In genomic region chr19:30227071-30227621, GRCh38 we compare ENCODE assay signal across 8 cellular contexts.
DNase-seq lines count a peak whose midpoint lies in the region; ATAC-seq and TF ChIP-seq lines count a peak whose summit lies in the region.

No MANE protein-coding gene starts in this region.

- peak; percentile 17 for DNase-seq in AG08395 (ENCODE audit: low spot score)
- DNase-seq in GM23338 (ENCODE audit: low spot score), result peak; percentile 63
- DNase-seq in activated naive CD8-positive, alpha-beta T cell treated with anti-CD3 and anti-CD28 coated beads for 36 hours, result no peak
- peak; percentile 61 for DNase-seq in islet precursor cell
- peak in 1 of 2 donors; percentile 20 for DNase-seq in stimulated activated naive CD8-positive, alpha-beta T cell treated with anti-CD3 and anti-CD28 coated beads, Interleukin-15, amount 100 ng/mL, for 72 hours
- DNase-seq in effector CD8-positive, alpha-beta T cell (lab: John Stamatoyannopoulos, UW), result no peak
- DNase-seq in inferior parietal cortex (ENCODE audit: extremely low spot score), result no peak

- no peaks in the 10 kb centered on the region for H3K79me2 ChIP-seq in GM23338 (replicated peaks; ENCODE audit: insufficient read depth)

- no peaks in the 10 kb centered on the region for H3K36me3 ChIP-seq in GM23338 (ENCODE audit: insufficient read depth)

- H3K36me3 Mint-ChIP-seq in GM23338 (ENCODE audit: low read depth), result no peaks in the 10 kb centered on the region; the same call in 2 of the 3 replicates
- no peaks in the 10 kb centered on the region for H3K36me3 Mint-ChIP-seq in activated naive CD8-positive, alpha-beta T cell treated with anti-CD3 and anti-CD28 coated beads for 36 hours

- no peak overlapping the region for H3K27ac ChIP-seq in GM23338 (ENCODE audit: low read depth)

- peak overlapping the region; percentile 73 for H3K4me3 ChIP-seq in GM23338

- TF ChIP-seq CTCF in GM23338 (conservative IDR thresholded peaks at IDR 0.05; ENCODE audit: low read depth in 2 of 2), result no peak

- H2AFZ ChIP-seq in GM23338, result peak overlapping the region; percentile 88

- 0 out of 2 replicates have a peak, but pooled peaks cover 3% of the 10 kb centered on the region for H3F3A ChIP-seq in GM23338 (replicated peaks; ENCODE audit: low read depth)

- peak overlapping the region; percentile 75 for H3K4me3 Mint-ChIP-seq in GM23338
- peak overlapping the region; percentile 80 for H3K4me3 Mint-ChIP-seq in activated naive CD8-positive, alpha-beta T cell treated with anti-CD3 and anti-CD28 coated beads for 36 hours
- H3K4me3 Mint-ChIP-seq in stimulated activated naive CD8-positive, alpha-beta T cell treated with anti-CD3 and anti-CD28 coated beads, Interleukin-15, amount 100 ng/mL, for 72 hours, result peak overlapping the region; percentile 82 to 95

- no peaks in the 10 kb centered on the region for H3K9me2 ChIP-seq in GM23338 (ENCODE audit: insufficient read depth)

- peaks cover 46% of the 10 kb centered on the region for H3K4me1 ChIP-seq in GM23338 (ENCODE audit: insufficient read depth)

- H3K27me3 Mint-ChIP-seq in GM23338 (ENCODE audit: insufficient read depth, low read depth, poor library complexity), result peaks cover 79% of the 10 kb centered on the region
- H3K27me3 Mint-ChIP-seq in activated naive CD8-positive, alpha-beta T cell treated with anti-CD3 and anti-CD28 coated beads for 36 hours, result peaks cover 80% of the 10 kb centered on the region
- H3K27me3 Mint-ChIP-seq in stimulated activated naive CD8-positive, alpha-beta T cell treated with anti-CD3 and anti-CD28 coated beads, Interleukin-15, amount 100 ng/mL, for 72 hours, result peaks cover 94% of the 10 kb centered on the region

- peaks cover 100% of the 10 kb centered on the region for H3K27me3 ChIP-seq in GM23338 (ENCODE audit: insufficient read depth)

- H3K4me1 Mint-ChIP-seq in GM23338, result peaks cover 49% of the 10 kb centered on the region
- peaks cover 21% of the 10 kb centered on the region for H3K4me1 Mint-ChIP-seq in activated naive CD8-positive, alpha-beta T cell treated with anti-CD3 and anti-CD28 coated beads for 36 hours
- peaks cover 28% of the 10 kb centered on the region for H3K4me1 Mint-ChIP-seq in stimulated activated naive CD8-positive, alpha-beta T cell treated with anti-CD3 and anti-CD28 coated beads, Interleukin-15, amount 100 ng/mL, for 72 hours

- ATAC-seq in GM23338, result peak; percentile 2; the same call in 1 of the 3 replicates
- peak; percentile 33 for ATAC-seq in stimulated activated naive CD8-positive, alpha-beta T cell treated with anti-CD3 and anti-CD28 coated beads, Interleukin-15, amount 100 ng/mL, for 72 hours
- ATAC-seq in activated CD4-positive, CD25-positive, alpha-beta regulatory T cell treated with anti-CD3 and anti-CD28 coated beads, Interleukin-2, amount 50 U/mL, for 24 hours, result no peak

- no peaks in the 10 kb centered on the region; the same call in 1 of the 3 replicates for H3K9me3 Mint-ChIP-seq in GM23338
- H3K9me3 Mint-ChIP-seq in activated naive CD8-positive, alpha-beta T cell treated with anti-CD3 and anti-CD28 coated beads for 36 hours, result no peaks in the 10 kb centered on the region
- no peaks in the 10 kb centered on the region for H3K9me3 Mint-ChIP-seq in stimulated activated naive CD8-positive, alpha-beta T cell treated with anti-CD3 and anti-CD28 coated beads, Interleukin-15, amount 100 ng/mL, for 72 hours

- 0 out of 2 replicates have a peak, but pooled peaks cover 3% of the 10 kb centered on the region for H4K20me1 ChIP-seq in GM23338 (replicated peaks; ENCODE audit: insufficient read depth)

- H3K27ac Mint-ChIP-seq in GM23338, result no peak overlapping the region
- H3K27ac Mint-ChIP-seq in activated naive CD8-positive, alpha-beta T cell treated with anti-CD3 and anti-CD28 coated beads for 36 hours, result no peak overlapping the region
- H3K27ac Mint-ChIP-seq in stimulated activated naive CD8-positive, alpha-beta T cell treated with anti-CD3 and anti-CD28 coated beads, Interleukin-15, amount 100 ng/mL, for 72 hours, result peak overlapping the region in 1 of 2 donors; percentile 17

- peak overlapping the region; percentile 93 for H3K4me2 ChIP-seq in GM23338

TF ChIP-seq in GM23338, 12 proteins besides CTCF, POLR2A, EP300 and RAD21:
- TF ChIP-seq EZH2 (IDR thresholded peaks at IDR 0.05; ENCODE audit: low read depth, unreplicated experiment) (peak; percentile 63), STAT1 (IDR thresholded peaks at IDR 0.05; ENCODE audit: unreplicated experiment) (no peak), NANOG (IDR thresholded peaks at IDR 0.05; ENCODE audit: borderline replicate concordance) (no peak), ZNF114 (CRISPR knock-in tag; IDR thresholded peaks at IDR 0.05) (no peak)
TF ChIP-seq in GM23338: peak in this region for 1.

Comparison
In these comparisons a context has a peak if more than half of its experiments do, and no peak if none do; other contexts are left out.
1. DNase-seq: peak in AG08395 (single experiment), GM23338 (single experiment) and islet precursor cell (single experiment); none in activated naive CD8-positive, alpha-beta T cell treated with anti-CD3 and anti-CD28 coated beads for 36 hours (single experiment), effector CD8-positive, alpha-beta T cell (single experiment) and inferior parietal cortex (single experiment).
2. ATAC-seq: peak in GM23338 (single experiment) and stimulated activated naive CD8-positive, alpha-beta T cell treated with anti-CD3 and anti-CD28 coated beads, Interleukin-15, amount 100 ng/mL, for 72 hours (single experiment); none in activated CD4-positive, CD25-positive, alpha-beta regulatory T cell treated with anti-CD3 and anti-CD28 coated beads, Interleukin-2, amount 50 U/mL, for 24 hours (0 of 2).
3. Peak in every context shown above with its lines, with median percentiles within 50 percentile points of each other: H3K4me3 Mint-ChIP-seq.